In the genomic region with DNA sequence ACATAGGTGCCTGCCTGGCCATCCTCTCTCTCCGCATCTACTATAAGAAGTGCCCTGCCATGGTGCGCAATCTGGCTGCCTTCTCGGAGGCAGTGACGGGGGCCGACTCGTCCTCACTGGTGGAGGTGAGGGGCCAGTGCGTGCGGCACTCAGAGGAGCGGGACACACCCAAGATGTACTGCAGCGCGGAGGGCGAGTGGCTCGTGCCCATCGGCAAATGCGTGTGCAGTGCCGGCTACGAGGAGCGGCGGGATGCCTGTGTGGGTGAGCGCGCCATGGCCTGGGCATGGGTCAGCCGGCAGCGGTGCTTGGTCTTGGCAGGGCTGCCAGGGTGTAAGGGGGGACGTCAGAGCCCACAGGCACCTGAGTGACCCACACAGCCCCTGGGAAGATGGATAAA, we compare ENCODE assay signal across 38 cellular contexts. TPM values are rescaled to one million over a fixed set of nuclear protein-coding genes. Genes with fewer than 3 reads are reported as not detected.
"Had no signal": no experiment of that assay in that cellular context is flagged by ENCODE, and none has a peak within 500 bp of the region (broad histone marks: within the 10 kb centered on the region; RNA-seq: fewer than 3 reads in every experiment).

No MANE protein-coding gene starts in this region.

- H3K36me3 ChIP-seq: MG63 had no signal

- DNase-seq: Karpas-422, Kasumi-1, MG63, MM.1S, MV-4-11, NCI-H1048, NCI-H1092, NCI-H1092 treated with DMSO at 0.1 percent for 48 hours, NCI-H1105, NCI-H1105 treated with DMSO at 0.1 percent for 48 hours, NCI-H1417, NCI-H1417 treated with DMSO at 0.1 percent for 48 hours, NCI-H1436, NCI-H1436 treated with DMSO at 0.1 percent for 48 hours, NCI-H146, NCI-H1694, NCI-H1694 treated with DMSO at 0.1 percent for 48 hours, NCI-H187, NCI-H187 treated with DMSO at 0.1 percent for 48 hours, NCI-H1930, NCI-H2029, NCI-H2029 treated with DMSO at 0.1 percent for 48 hours, NCI-H2081, NCI-H2081 treated with DMSO at 0.1 percent for 48 hours, NCI-H2107, NCI-H2171, NCI-H2171 treated with DMSO at 0.1 percent for 48 hours, NCI-H2227 treated with DMSO at 0.1 percent for 48 hours, NCI-H226, NCI-H345, NCI-H446, NCI-H446 treated with DMSO at 0.1 percent for 48 hours, NCI-H510A, NCI-H524 had no signal

- H3K9me3 ChIP-seq: MG63 had no signal

- H3K4me3 ChIP-seq: MG63 had no signal

RNA-seq across cellular contexts. Expression of a gene that starts 13.3 kb away (rescaled TPM):
- total RNA-seq: LHCN-M2, M059J, MCF 10A had no signal

RNA-seq across cellular contexts. Expression of a gene that starts 59.8 kb away (rescaled TPM):
- total RNA-seq: LHCN-M2, M059J, MCF 10A, NCI-H460 had no signal
